ENCODE assay signal across 28 cellular contexts in genomic region chr11:26443617-26444016, GRCh38.
"Had no signal": no experiment of that assay in that cellular context is flagged by ENCODE, and none has a peak within 500 bp of the region (broad histone marks: within the 10 kb centered on the region; RNA-seq: fewer than 3 reads in every experiment).

No MANE protein-coding gene starts in this region.

- H3K9ac ChIP-seq: neural progenitor cell, parathyroid adenoma had no signal

- ATAC-seq: natural killer cell; psoas muscle; right cardiac atrium; sciatic nerve; stimulated activated memory B cell treated with anti-CD40 and anti-IgM and Interleukin-4, amounts not matched to agents 10 μg/mL and 1 μg/mL and 100 μg/mL, for 72 hours; stimulated activated naive CD8-positive, alpha-beta T cell treated with anti-CD3 and anti-CD28 coated beads, Interleukin-15, amount 100 ng/mL, for 72 hours; stimulated activated naive CD8-positive, alpha-beta T cell treated with anti-CD3 and anti-CD28 coated beads, Interleukin-15, Interleukin-2, amounts not matched to agents 100 U/mL and 50 U/mL, for 24 hours; upper lobe of right lung had no signal

- H2AFZ ChIP-seq: neural progenitor cell, parathyroid adenoma had no signal

- H3K4me2 ChIP-seq: neural progenitor cell, smooth muscle cell had no signal

- H3K79me2 ChIP-seq: parathyroid adenoma had no signal

- H3K4me1 ChIP-seq: neural progenitor cell, parathyroid adenoma, psoas muscle, spleen, suprapubic skin, testis, tibial artery, transverse colon, upper lobe of right lung, uterus had no signal

- H3K36me3 ChIP-seq: neural progenitor cell, ovary, spleen, suprapubic skin, tibial artery, transverse colon, upper lobe of right lung, uterus had no signal

- H3K9me3 ChIP-seq: ovary, psoas muscle, spleen, suprapubic skin, testis, tibial artery, transverse colon, upper lobe of right lung, uterus had no signal

- H3K27me3 ChIP-seq: neural progenitor cell, ovary, spleen, suprapubic skin, testis, tibial artery, transverse colon, upper lobe of right lung, uterus had no signal

- DNase-seq: natural killer cell; occipital lobe; ovary; posterior cingulate gyrus; psoas muscle; right cardiac atrium; spleen; stimulated activated CD4-positive, alpha-beta T cell treated with anti-CD3 and anti-CD28 coated beads, Interleukin-12 subunit alpha, Interleukin-12 subunit beta, amount 100 ng/mL, for 4 hours; stimulated activated CD4-positive, alpha-beta T cell treated with anti-CD3 and anti-CD28 coated beads, Interleukin-1b, Interleukin-23, amount 100 ng/mL, for 48 hours; stimulated activated CD4-positive, alpha-beta T cell treated with anti-CD3 and anti-CD28 coated beads, Interleukin-4, amount 100 ng/mL, for 1 hour; stimulated activated CD4-positive, alpha-beta T cell treated with anti-CD3 and anti-CD28 coated beads, Interleukin-4, amount 100 ng/mL, for 4 hours; stimulated activated CD8-positive, alpha-beta memory T cell treated with anti-CD3 and anti-CD28 coated beads, Interleukin-4, amount 100 ng/mL, for 48 hours; stimulated activated naive CD4-positive, alpha-beta T cell; stimulated activated naive CD8-positive, alpha-beta T cell treated with anti-CD3 and anti-CD28 coated beads, Interleukin-15, amount 100 ng/mL, for 72 hours; stimulated activated naive CD8-positive, alpha-beta T cell treated with anti-CD3 and anti-CD28 coated beads, Interleukin-15, Interleukin-2, amounts not matched to agents 100 U/mL and 50 U/mL, for 24 hours; substantia nigra; testis; tibial artery; transverse colon; upper lobe of right lung; uterus had no signal

- H3K4me3 ChIP-seq: neural progenitor cell, ovary, psoas muscle, skin epidermis, smooth muscle cell, spleen, suprapubic skin, testis, tibial artery, transverse colon, upper lobe of right lung, uterus had no signal

- H3K27ac ChIP-seq: neural progenitor cell, ovary, parathyroid adenoma, psoas muscle, skin epidermis, spleen, suprapubic skin, testis, tibial artery, transverse colon, upper lobe of right lung, uterus had no signal
